ENCODE assay signal across 8 cellular contexts in the genomic region with DNA sequence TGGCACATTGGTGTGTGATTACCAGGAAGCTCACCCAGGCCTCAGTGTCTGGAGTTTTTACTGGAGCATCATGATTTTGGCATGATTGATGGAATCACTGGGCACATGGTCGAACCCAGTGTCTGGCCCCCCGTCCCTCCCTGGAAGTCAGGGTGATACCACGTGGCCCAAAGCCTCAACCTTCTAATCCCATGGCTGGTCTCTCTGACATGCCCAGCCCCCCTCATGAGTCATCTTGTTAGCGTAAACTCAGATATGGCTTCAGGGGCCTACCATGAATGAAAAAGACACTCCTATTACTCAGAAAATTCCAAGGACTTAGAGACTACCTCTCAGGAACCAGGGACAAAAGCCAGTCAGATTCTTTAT.
DNase-seq lines count a peak whose midpoint lies in the region; ATAC-seq and TF ChIP-seq lines count a peak whose summit lies in the region.

No MANE protein-coding gene starts in this region.

- TF ChIP-seq CTCF in fibroblast of the aortic adventitia (IDR thresholded peaks at IDR 0.05; ENCODE audit: insufficient read depth, low read length) (no peak), spleen (IDR thresholded peaks at IDR 0.05 in 8 of 11, conservative IDR thresholded peaks at IDR 0.05 in 3 of 11) (no peak)

- no peaks in the 10 kb centered on the region for H3K9me3 ChIP-seq in spleen

- H3K4me1 ChIP-seq in spleen = peaks cover 23 to 100% (median 92%) of the 10 kb centered on the region in 6 donors

- peak; percentile 63 for ATAC-seq in SK-N-SH treated with all-trans-retinoic acid at 6 μM for 48 hours
- no peak for ATAC-seq in GM18870 (IDR thresholded peaks at IDR 0.05; ENCODE audit: unreplicated experiment)
- no peak for ATAC-seq in GM21360 (IDR thresholded peaks at IDR 0.05; ENCODE audit: unreplicated experiment)
- ATAC-seq in GM21381 (IDR thresholded peaks at IDR 0.05; ENCODE audit: unreplicated experiment) = no peak

- no peak for TF ChIP-seq POLR2A in spleen (IDR thresholded peaks at IDR 0.05)

- H3K27ac ChIP-seq in spleen = peak overlapping the region in 6 of 8 donors; percentile 0 to 64 (median 54)

- DNase-seq in HCEC 1CT (peak; percentile 87), fibroblast of the aortic adventitia (ENCODE audit: low read depth) (peak; percentile 76), spleen (no peak)
- no peak for DNase-seq in stimulated activated CD4-positive, alpha-beta T cell treated with anti-CD3 and anti-CD28 coated beads, Interleukin-2, amount 100 ng/mL, for 24 hours

- H3K4me3 ChIP-seq in fibroblast of the aortic adventitia (ENCODE audit: low read depth, low read length) = no peak overlapping the region
- no peak overlapping the region for H3K4me3 ChIP-seq in spleen

- 68 to 95% (median 79%) methylated on average over 4 of the region's 4 CpGs for WGBS in spleen, 5 donors

- H3K27me3 ChIP-seq in spleen (replicated peaks in 1 of 7) = no peaks in the 10 kb centered on the region

- H3K36me3 ChIP-seq in spleen = peaks cover 0 to 6% (median 0%) of the 10 kb centered on the region in 6 donors

- intact Hi-C loops in spleen (cut with DNase I; ENCODE audit: low total_unique reads) = no loop called here

TF ChIP-seq in SK-N-SH treated with all-trans-retinoic acid at 6 μM for 48 hours, 23 proteins besides CTCF, POLR2A, EP300 and RAD21:
- TF ChIP-seq, protein P1, sequence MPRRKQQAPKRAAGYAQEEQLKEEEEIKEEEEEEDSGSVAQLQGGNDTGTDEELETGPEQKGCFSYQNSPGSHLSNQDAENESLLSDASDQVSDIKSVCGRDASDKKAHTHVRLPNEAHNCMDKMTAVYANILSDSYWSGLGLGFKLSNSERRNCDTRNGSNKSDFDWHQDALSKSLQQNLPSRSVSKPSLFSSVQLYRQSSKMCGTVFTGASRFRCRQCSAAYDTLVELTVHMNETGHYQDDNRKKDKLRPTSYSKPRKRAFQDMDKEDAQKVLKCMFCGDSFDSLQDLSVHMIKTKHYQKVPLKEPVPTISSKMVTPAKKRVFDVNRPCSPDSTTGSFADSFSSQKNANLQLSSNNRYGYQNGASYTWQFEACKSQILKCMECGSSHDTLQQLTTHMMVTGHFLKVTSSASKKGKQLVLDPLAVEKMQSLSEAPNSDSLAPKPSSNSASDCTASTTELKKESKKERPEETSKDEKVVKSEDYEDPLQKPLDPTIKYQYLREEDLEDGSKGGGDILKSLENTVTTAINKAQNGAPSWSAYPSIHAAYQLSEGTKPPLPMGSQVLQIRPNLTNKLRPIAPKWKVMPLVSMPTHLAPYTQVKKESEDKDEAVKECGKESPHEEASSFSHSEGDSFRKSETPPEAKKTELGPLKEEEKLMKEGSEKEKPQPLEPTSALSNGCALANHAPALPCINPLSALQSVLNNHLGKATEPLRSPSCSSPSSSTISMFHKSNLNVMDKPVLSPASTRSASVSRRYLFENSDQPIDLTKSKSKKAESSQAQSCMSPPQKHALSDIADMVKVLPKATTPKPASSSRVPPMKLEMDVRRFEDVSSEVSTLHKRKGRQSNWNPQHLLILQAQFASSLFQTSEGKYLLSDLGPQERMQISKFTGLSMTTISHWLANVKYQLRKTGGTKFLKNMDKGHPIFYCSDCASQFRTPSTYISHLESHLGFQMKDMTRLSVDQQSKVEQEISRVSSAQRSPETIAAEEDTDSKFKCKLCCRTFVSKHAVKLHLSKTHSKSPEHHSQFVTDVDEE (CRISPR knock-in tag; IDR thresholded peaks at IDR 0.05) = no peak
- TF ChIP-seq BACH2 (CRISPR knock-in tag; IDR thresholded peaks at IDR 0.05; ENCODE audit: borderline replicate concordance) = no peak
- TF ChIP-seq CSDC2 (CRISPR knock-in tag; IDR thresholded peaks at IDR 0.05) = no peak
- TF ChIP-seq ZNF70 (CRISPR knock-in tag; IDR thresholded peaks at IDR 0.05) = no peak
- TF ChIP-seq ZNF565 (CRISPR knock-in tag; conservative IDR thresholded peaks at IDR 0.05; ENCODE audit: low read depth) = no peak
TF ChIP-seq in SK-N-SH treated with all-trans-retinoic acid at 6 μM for 48 hours: peak in this region for 0.

Comparison
In these comparisons a context has a peak if more than half of its experiments do, and no peak if none do; other contexts are left out.
1. DNase-seq: peak in HCEC 1CT (single experiment) and fibroblast of the aortic adventitia (single experiment); none in spleen (single experiment) and stimulated activated CD4-positive, alpha-beta T cell treated with anti-CD3 and anti-CD28 coated beads, Interleukin-2, amount 100 ng/mL, for 24 hours (0 of 2).